ENCODE assay signal across 8 cellular contexts in the genomic region with DNA sequence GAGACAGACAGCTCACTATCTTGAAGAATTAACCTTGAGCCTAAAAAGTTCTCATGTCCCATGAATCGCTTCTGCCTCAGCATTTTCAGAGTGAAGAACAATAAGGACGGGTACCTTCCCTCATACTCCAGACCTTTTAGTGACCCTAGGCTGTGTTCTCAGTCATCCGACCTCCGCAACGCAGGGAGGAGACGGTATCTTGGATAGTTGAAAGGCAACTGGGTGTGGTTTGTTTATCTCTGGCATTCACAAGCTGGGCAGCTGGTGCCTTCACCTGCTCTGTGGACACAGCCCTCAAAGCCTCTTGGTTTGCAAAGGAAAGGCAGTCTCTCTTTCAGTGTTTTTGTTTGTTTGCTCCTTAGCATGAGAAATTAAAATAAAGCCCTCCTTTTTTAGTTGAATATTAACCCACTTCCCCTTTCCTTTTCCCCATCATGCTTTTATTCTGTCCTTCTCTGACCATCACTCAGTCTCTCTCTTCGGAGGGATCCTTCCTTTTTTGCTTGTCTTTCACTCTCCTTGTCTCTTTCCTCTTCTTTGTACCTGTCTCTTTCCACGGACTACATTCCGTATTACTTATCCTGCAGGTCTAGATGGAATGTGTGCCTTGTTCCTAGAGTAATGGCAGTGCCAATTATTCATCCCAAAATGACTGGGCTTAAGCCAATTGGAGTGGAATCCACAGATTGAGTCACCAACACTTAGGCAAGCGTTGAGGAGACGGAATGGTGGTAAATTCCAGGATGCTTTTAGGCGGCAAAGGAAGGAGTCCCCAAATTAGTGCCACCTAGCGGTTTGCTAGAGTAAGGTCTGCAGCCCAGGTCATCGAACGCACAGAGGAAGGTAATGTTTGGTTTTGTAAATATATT. TPM values are rescaled to one million over a fixed set of nuclear protein-coding genes. Genes with fewer than 3 reads are reported as not detected.
DNase-seq lines count a peak whose midpoint lies in the region; ATAC-seq, FAIRE-seq and TF ChIP-seq lines count a peak whose summit lies in the region.

No MANE protein-coding gene starts in this region.

- peak; percentile 88 for FAIRE-seq in keratinocyte (lab: Jason Lieb, UNC)

- TF ChIP-seq CTCF in WERI-Rb-1 (IDR thresholded peaks at IDR 0.05; ENCODE audit: low read depth, low read length) (peak; percentile 42), keratinocyte (optimal IDR thresholded peaks at IDR 0.05 in 1 of 3, IDR thresholded peaks at IDR 0.05 in 1 of 3, conservative IDR thresholded peaks at IDR 0.05 in 1 of 3; ENCODE audit: extremely low read depth in 1 of 3, insufficient read depth in 2 of 3, low read length in 3 of 3) (peak; percentile 85 to 91 (median 88))

- no peaks in the 10 kb centered on the region for H3K4me1 Mint-ChIP-seq in activated T-cell treated with anti-CD3 and anti-CD28 coated beads, Interleukin-2, amount 50 U/mL, for 24 hours (ENCODE audit: low read depth)

- H4K20me1 ChIP-seq in Karpas-422 (ENCODE audit: insufficient read depth, low read depth, low read length), result no peaks in the 10 kb centered on the region
- H4K20me1 ChIP-seq in keratinocyte (ENCODE audit: control insufficient read depth, extremely low read depth, insufficient read depth, low read length), result no peaks in the 10 kb centered on the region

- ATAC-seq in GM21737 (IDR thresholded peaks at IDR 0.05; ENCODE audit: unreplicated experiment) (no peak), HG03159 (IDR thresholded peaks at IDR 0.05; ENCODE audit: unreplicated experiment) (no peak)

- no peaks in the 10 kb centered on the region for H3K9me3 ChIP-seq in Karpas-422 (ENCODE audit: low read length)
- H3K9me3 ChIP-seq in WERI-Rb-1 (ENCODE audit: severe bottlenecking), result no peaks in the 10 kb centered on the region
- H3K9me3 ChIP-seq in keratinocyte (ENCODE audit: control insufficient read depth, low read depth, low read length), result no peaks in the 10 kb centered on the region

- H3K79me2 ChIP-seq in Karpas-422 (ENCODE audit: low read length) (no peaks in the 10 kb centered on the region), keratinocyte (ENCODE audit: control insufficient read depth, insufficient read depth, low read length) (no peaks in the 10 kb centered on the region)

- no peak overlapping the region for H3K9ac ChIP-seq in Karpas-422 (ENCODE audit: low read length)
- no peak overlapping the region for H3K9ac ChIP-seq in keratinocyte (ENCODE audit: control insufficient read depth, extremely low read depth, insufficient read depth, low read length)

- peaks cover 4% of the 10 kb centered on the region for H3K4me1 ChIP-seq in Karpas-422 (ENCODE audit: low read length)
- H3K4me1 ChIP-seq in keratinocyte (ENCODE audit: control insufficient read depth, extremely low read depth, insufficient read depth, low read length), result peaks cover 53% of the 10 kb centered on the region

- no peak overlapping the region for H2AFZ ChIP-seq in Karpas-422 (ENCODE audit: low read length)
- peak overlapping the region; percentile 36 for H2AFZ ChIP-seq in keratinocyte (ENCODE audit: control insufficient read depth, low read length)

- no peak overlapping the region for H3K27ac Mint-ChIP-seq in activated T-cell treated with anti-CD3 and anti-CD28 coated beads, Interleukin-2, amount 50 U/mL, for 24 hours

- in situ Hi-C loops in Caki2 (cut with HindIII; ENCODE audit: low pct_unique_long_range_greater_than_20kb, low sequenced_read_pairs), result no loop called here

- no peaks in the 10 kb centered on the region for H3K9me2 ChIP-seq in Karpas-422 (replicated peaks; ENCODE audit: insufficient read depth, low read length)

- H3K9me3 Mint-ChIP-seq in activated T-cell treated with anti-CD3 and anti-CD28 coated beads, Interleukin-2, amount 50 U/mL, for 24 hours, result peaks cover under 1% of the 10 kb centered on the region

- H3K36me3 Mint-ChIP-seq in activated T-cell treated with anti-CD3 and anti-CD28 coated beads, Interleukin-2, amount 50 U/mL, for 24 hours (ENCODE audit: low read depth), result no peaks in the 10 kb centered on the region

- H3K4me3 ChIP-seq in Karpas-422 (ENCODE audit: low read length), result no peak overlapping the region
- no peak overlapping the region for H3K4me3 ChIP-seq in WERI-Rb-1 (ENCODE audit: low read depth, low read length)
- no peak overlapping the region for H3K4me3 ChIP-seq in keratinocyte (ENCODE audit: control insufficient read depth in 2 of 3, extremely low read depth in 1 of 3, insufficient read depth in 2 of 3, low read depth in 1 of 3, low read length in 3 of 3)

- H3K4me2 ChIP-seq in Karpas-422 (ENCODE audit: low read depth, low read length, poor library complexity, severe bottlenecking) (no peak overlapping the region), keratinocyte (ENCODE audit: control insufficient read depth, extremely low read depth, insufficient read depth, low read depth, low read length) (peak overlapping the region; percentile 46)

- H3K4me3 Mint-ChIP-seq in activated T-cell treated with anti-CD3 and anti-CD28 coated beads, Interleukin-2, amount 50 U/mL, for 24 hours, result no peak overlapping the region

- no peaks in the 10 kb centered on the region for H3K36me3 ChIP-seq in Karpas-422 (ENCODE audit: insufficient read depth, low read length)
- no peaks in the 10 kb centered on the region for H3K36me3 ChIP-seq in WERI-Rb-1
- no peaks in the 10 kb centered on the region for H3K36me3 ChIP-seq in keratinocyte (ENCODE audit: control insufficient read depth in 2 of 2, extremely low read depth in 1 of 2, insufficient read depth in 2 of 2, low read length in 2 of 2)

- H3K27ac ChIP-seq in Karpas-422 (ENCODE audit: low read length) (no peak overlapping the region), WERI-Rb-1 (no peak overlapping the region), keratinocyte (ENCODE audit: control insufficient read depth, insufficient read depth, low read length) (no peak overlapping the region)

- dilution Hi-C loops in keratinocyte (cut with MboI; ENCODE audit: extremely low pct_ligation_motif_present, low sequenced_read_pairs), result no loop called here

- peaks cover 2% of the 10 kb centered on the region for H3K27me3 Mint-ChIP-seq in activated T-cell treated with anti-CD3 and anti-CD28 coated beads, Interleukin-2, amount 50 U/mL, for 24 hours

- peak; percentile 60 for DNase-seq in Caki2 (ENCODE audit: low read depth)
- DNase-seq in Karpas-422, result peak; percentile 64
- DNase-seq in WERI-Rb-1, result no peak
- peak; percentile 93 for DNase-seq in keratinocyte (ENCODE audit: low read depth, low spot score)
- no peak for DNase-seq in activated T-cell treated with anti-CD3 and anti-CD28 coated beads, Interleukin-2, amount 50 U/mL, for 24 hours
- DNase-seq in activated gamma-delta T cell treated with Interleukin-2 at 50 U/mL for 16 hours, result no peak

- no peaks in the 10 kb centered on the region for H3K9me1 ChIP-seq in keratinocyte (ENCODE audit: control insufficient read depth, extremely low read depth, insufficient read depth, low read length)

- H3K27me3 ChIP-seq in Karpas-422 (ENCODE audit: low read length), result no peaks in the 10 kb centered on the region
- no peaks in the 10 kb centered on the region for H3K27me3 ChIP-seq in WERI-Rb-1 (ENCODE audit: insufficient read depth, low read depth, severe bottlenecking)
- H3K27me3 ChIP-seq in keratinocyte (ENCODE audit: control insufficient read depth, extremely low read depth, insufficient read depth, low read length), result no peaks in the 10 kb centered on the region

RNA-seq across cellular contexts. Expression of gene PRR15, which starts 45.8 kb away (rescaled TPM):
- 4.2 and 12.7 TPM in 2 replicates for total RNA-seq in Caki2 (2014; rRNA removed; shearing (Covaris generic); ENCODE audit: low replicate concordance)
- total RNA-seq in Karpas-422 (2014; rRNA removed; shearing (Covaris generic); ENCODE audit: low replicate concordance), result not detected in 2 replicates
- 0.81 to 2.0 TPM (median 1.8 TPM) in 3 replicates for polyA plus RNA-seq in keratinocyte
- 0.61 TPM for polyA plus RNA-seq in keratinocyte (2011; ENCODE audit: low read depth)
- polyA plus RNA-seq in keratinocyte (2011; cell fraction: cytosol; rRNA removed), result 1.3 and 1.7 TPM in 2 replicates
- polyA plus RNA-seq in keratinocyte (2011; cell fraction: nucleus; rRNA removed), result 1.3 and 2.0 TPM in 2 replicates
- 1.5 and 2.1 TPM in 2 replicates for polyA plus RNA-seq in keratinocyte (2012; ENCODE audit: low replicate concordance)
- polyA minus RNA-seq in keratinocyte, result 0.19 to 0.36 TPM (median 0.20 TPM) in 3 replicates
- polyA minus RNA-seq in keratinocyte (2011; cell fraction: cytosol; rRNA and poly(A)+ RNA removed), result 1.9 TPM
- polyA minus RNA-seq in keratinocyte (2011; cell fraction: nucleus; rRNA and poly(A)+ RNA removed), result 0.47 and 0.84 TPM in 2 replicates

Comparison
In these comparisons a context has a peak if more than half of its experiments do, and no peak if none do; other contexts are left out.
1. DNase-seq: peak in Caki2 (single experiment), Karpas-422 (single experiment) and keratinocyte (single experiment); none in WERI-Rb-1 (single experiment), activated T-cell treated with anti-CD3 and anti-CD28 coated beads, Interleukin-2, amount 50 U/mL, for 24 hours (single experiment) and activated gamma-delta T cell treated with Interleukin-2 at 50 U/mL for 16 hours (single experiment).